21 cellular contexts compared by ENCODE assay signal in genomic region chr16:63130942-63131341, GRCh38.
DNase-seq lines count a peak whose midpoint lies in the region; ATAC-seq, FAIRE-seq and TF ChIP-seq lines count a peak whose summit lies in the region.
"Had no signal": no experiment of that assay in that cellular context is flagged by ENCODE, and none has a peak within 500 bp of the region (broad histone marks: within the 10 kb centered on the region; RNA-seq: fewer than 3 reads in every experiment).

No MANE protein-coding gene starts in this region.

- H3K36me3 Mint-ChIP-seq in activated CD8-positive, alpha-beta T cell treated with anti-CD3 and anti-CD28 coated beads, Interleukin-2, amount 10 ng/mL, durations not matched to agents 7 days and 5 days (ENCODE audit: low read depth): no peaks in the 10 kb centered on the region
- H3K36me3 Mint-ChIP-seq: CD8-positive, alpha-beta T cell had no signal

- WGBS in K562 (ENCODE audit: insufficient coverage, low coverage, missing lambda C conversion rate): 3% methylated on average over 4 of the region's 4 CpGs
- WGBS in neuronal stem cell (ENCODE audit: extremely low coverage in 2 of 2, insufficient read length in 2 of 2, insufficient replicate concordance in 1 of 2), 2 donors: no CpG with 5 or more reads among the region's 4 CpGs

- no peak overlapping the region for H2BK12ac ChIP-seq in neuronal stem cell (ENCODE audit: low read length)

- H2BK120ac ChIP-seq in neuronal stem cell (ENCODE audit: low read depth, low read length): no peak overlapping the region

- no peak overlapping the region for H2AFZ ChIP-seq in K562 (ENCODE audit: low read depth, low read length)
- peak overlapping the region; percentile 11 for H2AFZ ChIP-seq in neuronal stem cell (ENCODE audit: low read length)

- H3K27ac ChIP-seq in K562 (ENCODE audit: extremely low read depth, low read depth, low read length) (no peak overlapping the region), neuronal stem cell (replicated peaks; ENCODE audit: low read length) (no peak overlapping the region)
- H3K27ac ChIP-seq: 22Rv1; A549; BLaER1 treated with 17β-estradiol and CSF1 and Interleukin-3, amounts not matched to agents 10 nM and 100 nM; C4-2B had no signal

- DNase-seq in OCI-M1 (lab: John Stamatoyannopoulos, UW) (peak; percentile 10), K562 (ENCODE audit: extremely low read depth in 1 of 4, low spot score in 3 of 4) (peak in 1 of 4 experiments; percentile 24), neuronal stem cell (ENCODE audit: low spot score) (no peak), NCI-H1694 (lab: John Stamatoyannopoulos, UW) (no peak)
- DNase-seq in activated CD8-positive, alpha-beta T cell treated with anti-CD3 and anti-CD28 coated beads, Interleukin-2, amount 10 ng/mL, durations not matched to agents 7 days and 5 days: no peak
- DNase-seq: AML-193; Caco-2; Calu3; CD4-positive, alpha-beta T cell; CD8-positive, alpha-beta T cell; DMS79 treated with DMSO at 0.1 percent for 48 hours; GF-D8 had no signal

- H3K27me3 ChIP-seq in K562 (ENCODE audit: control insufficient read depth in 2 of 2, insufficient read depth in 2 of 2, low read length in 2 of 2) (no peaks in the 10 kb centered on the region), neuronal stem cell (ENCODE audit: control insufficient read depth in 3 of 3, insufficient read depth in 3 of 3, low read depth in 1 of 3, low read length in 3 of 3) (no peaks in the 10 kb centered on the region)
- H3K27me3 ChIP-seq: BLaER1 treated with 17β-estradiol and CSF1 and Interleukin-3, amounts not matched to agents 10 nM and 100 nM had no signal

- H4K91ac ChIP-seq in neuronal stem cell (ENCODE audit: low read depth, low read length, poor library complexity): no peak overlapping the region

- H3K4me1 ChIP-seq in K562 (replicated peaks in 1 of 2; ENCODE audit: control insufficient read depth in 2 of 2, insufficient read depth in 2 of 2, low read length in 2 of 2): no peaks in the 10 kb centered on the region; a peak in 1 of 5 replicates
- no peaks in the 10 kb centered on the region for H3K4me1 ChIP-seq in neuronal stem cell (ENCODE audit: control insufficient read depth in 2 of 2, insufficient read depth in 1 of 2, low read depth in 1 of 2, low read length in 2 of 2)
- H3K4me1 ChIP-seq: A549; BLaER1 treated with 17β-estradiol and CSF1 and Interleukin-3, amounts not matched to agents 10 nM and 100 nM; Caco-2 had no signal

- H3K9me1 ChIP-seq in K562 (ENCODE audit: control insufficient read depth, insufficient read depth, low read length): no peaks in the 10 kb centered on the region

- H3K79me1 ChIP-seq in neuronal stem cell (ENCODE audit: low read depth, low read length): no peaks in the 10 kb centered on the region

- peaks cover 21% of the 10 kb centered on the region for H3K9me3 Mint-ChIP-seq in activated CD8-positive, alpha-beta T cell treated with anti-CD3 and anti-CD28 coated beads, Interleukin-2, amount 10 ng/mL, durations not matched to agents 7 days and 5 days (ENCODE audit: insufficient read depth)

- TF ChIP-seq CTCF in K562 (IDR thresholded peaks at IDR 0.05 in 2 of 3, conservative IDR thresholded peaks at IDR 0.05 in 1 of 3; ENCODE audit: insufficient read depth in 2 of 3, low read depth in 1 of 3, low read length in 3 of 3): no peak

- no peak for TF ChIP-seq RAD21 in K562 (CRISPR knock-in tag; conservative IDR thresholded peaks at IDR 0.05 in 1 of 2, IDR thresholded peaks at IDR 0.05 in 1 of 2)

- intact Hi-C loops in K562 (cut with micrococcal nuclease): no loop called here

- no peaks in the 10 kb centered on the region for H3K4me1 Mint-ChIP-seq in activated CD8-positive, alpha-beta T cell treated with anti-CD3 and anti-CD28 coated beads, Interleukin-2, amount 10 ng/mL, durations not matched to agents 7 days and 5 days (ENCODE audit: low read depth)
- H3K4me1 Mint-ChIP-seq: B cell had no signal

- no peak overlapping the region for H2AK5ac ChIP-seq in neuronal stem cell (ENCODE audit: low read depth, low read length)

- H3K4me3 ChIP-seq in K562: no peak overlapping the region
- no peak overlapping the region for H3K4me3 ChIP-seq in neuronal stem cell (ENCODE audit: low read length in 2 of 2)
- H3K4me3 ChIP-seq: A549; BLaER1 treated with 17β-estradiol and CSF1 and Interleukin-3, amounts not matched to agents 10 nM and 100 nM had no signal

- no peak overlapping the region for H3K27ac Mint-ChIP-seq in activated CD8-positive, alpha-beta T cell treated with anti-CD3 and anti-CD28 coated beads, Interleukin-2, amount 10 ng/mL, durations not matched to agents 7 days and 5 days
- H3K27ac Mint-ChIP-seq: B cell; CD4-positive, alpha-beta T cell; CD8-positive, alpha-beta T cell had no signal

- in situ Hi-C loops in K562 (cut with MboI): no loop called here

- BruUV-seq in K562 (replicated peaks; lab: Mats Ljungman, UMichigan): no TSS peak

- H2BK15ac ChIP-seq in neuronal stem cell (ENCODE audit: low read length): no peak overlapping the region

- H3K4me2 ChIP-seq in K562 (ENCODE audit: insufficient read depth, low read length) (no peak overlapping the region), neuronal stem cell (ENCODE audit: insufficient read depth, low read length, poor library complexity, severe bottlenecking) (no peak overlapping the region)
- H3K4me2 ChIP-seq: A549; BLaER1 treated with 17β-estradiol and CSF1 and Interleukin-3, amounts not matched to agents 10 nM and 100 nM had no signal

- H4K20me1 ChIP-seq in K562 (replicated peaks; ENCODE audit: control insufficient read depth, insufficient read depth, low read length): no peaks in the 10 kb centered on the region
- H4K20me1 ChIP-seq: BLaER1 treated with 17β-estradiol and CSF1 and Interleukin-3, amounts not matched to agents 10 nM and 100 nM had no signal

- no peak overlapping the region for H3K18ac ChIP-seq in neuronal stem cell (ENCODE audit: low read length)

- H3K23ac ChIP-seq in neuronal stem cell (ENCODE audit: low read depth, low read length, poor library complexity): no peak overlapping the region

- POLR2A ChIA-PET in K562 (lab: Yijun Ruan, JAX): interaction anchor here (0.6 kb wide), 1 partner anchor 81 kb away, joined by 3 read pairs; no protein-coding TSS in a partner anchor
- POLR2A ChIA-PET in activated CD8-positive, alpha-beta T cell treated with anti-CD3 and anti-CD28 coated beads, Interleukin-2, amount 10 ng/mL, durations not matched to agents 7 days and 5 days (lab: Charles Lee): no interaction called here

- no peaks in the 10 kb centered on the region for H3K9me3 ChIP-seq in K562 (replicated peaks; ENCODE audit: control insufficient read depth, insufficient read depth, low read depth, low read length)
- H3K9me3 ChIP-seq in neuronal stem cell (replicated peaks in 1 of 2; ENCODE audit: control insufficient read depth in 2 of 2, insufficient read depth in 1 of 2, low read depth in 1 of 2, low read length in 2 of 2): no peaks in the 10 kb centered on the region

- ATAC-seq in K562: peak; percentile 57
- ATAC-seq in activated CD8-positive, alpha-beta T cell treated with anti-CD3 and anti-CD28 coated beads, Interleukin-2, amount 10 ng/mL, durations not matched to agents 7 days and 5 days: no peak
- ATAC-seq: A549; CD8-positive, alpha-beta T cell had no signal

- TF ChIP-seq EP300 in K562 (IDR thresholded peaks at IDR 0.05; ENCODE audit: low read length): no peak

- no peaks in the 10 kb centered on the region for H3K79me2 ChIP-seq in K562 (ENCODE audit: control insufficient read depth, insufficient read depth, low read length)

- no peak overlapping the region for H4K8ac ChIP-seq in neuronal stem cell (ENCODE audit: low read depth, low read length)

- no peaks in the 10 kb centered on the region for H3K27me3 Mint-ChIP-seq in activated CD8-positive, alpha-beta T cell treated with anti-CD3 and anti-CD28 coated beads, Interleukin-2, amount 10 ng/mL, durations not matched to agents 7 days and 5 days (ENCODE audit: low read depth)
- H3K27me3 Mint-ChIP-seq: B cell; CD4-positive, alpha-beta T cell had no signal

- CTCF ChIA-PET in K562 (lab: Yijun Ruan, JAX; ENCODE audit: low intra/inter-chr PET ratio): no interaction called here
- CTCF ChIA-PET in activated CD8-positive, alpha-beta T cell treated with anti-CD3 and anti-CD28 coated beads, Interleukin-2, amount 10 ng/mL, durations not matched to agents 7 days and 5 days (lab: Charles Lee): no interaction called here

- H3K4me3 Mint-ChIP-seq in activated CD8-positive, alpha-beta T cell treated with anti-CD3 and anti-CD28 coated beads, Interleukin-2, amount 10 ng/mL, durations not matched to agents 7 days and 5 days: no peak overlapping the region
- H3K4me3 Mint-ChIP-seq: B cell; CD4-positive, alpha-beta T cell; CD8-positive, alpha-beta T cell had no signal

- H2BK5ac ChIP-seq in neuronal stem cell (ENCODE audit: low read length): no peak overlapping the region

- FAIRE-seq in K562 (lab: Jason Lieb, UNC): peak; percentile 51
- FAIRE-seq: A549, D721Med, G401.6, GM12891, GM19239 had no signal

- no peak for TF ChIP-seq POLR2A in K562 (conservative IDR thresholded peaks at IDR 0.05)

- no peak overlapping the region for H3K14ac ChIP-seq in neuronal stem cell (ENCODE audit: low read length)

- H3K4ac ChIP-seq in neuronal stem cell (ENCODE audit: low read length): no peak overlapping the region

- H3K36me3 ChIP-seq in K562 (ENCODE audit: control insufficient read depth, insufficient read depth, low read length) (no peaks in the 10 kb centered on the region), neuronal stem cell (replicated peaks in 1 of 2; ENCODE audit: control insufficient read depth in 2 of 2, insufficient read depth in 2 of 2, low read length in 2 of 2) (no peaks in the 10 kb centered on the region)

- H3K9ac ChIP-seq in K562 (ENCODE audit: insufficient read depth in 1 of 2, low read depth in 2 of 2, low read length in 2 of 2) (no peak overlapping the region), neuronal stem cell (ENCODE audit: low read depth, low read length, poor library complexity) (no peak overlapping the region)
- H3K9ac ChIP-seq: BLaER1 treated with 17β-estradiol and CSF1 and Interleukin-3, amounts not matched to agents 10 nM and 100 nM had no signal

TF ChIP-seq in K562, 482 proteins besides CTCF, POLR2A, EP300 and RAD21 (continues in another document):
- no peak for TF ChIP-seq MED1 (CRISPR knock-in tag; IDR thresholded peaks at IDR 0.05; ENCODE audit: borderline replicate concordance)
- no peak for TF ChIP-seq PRPF4 (IDR thresholded peaks at IDR 0.05; ENCODE audit: insufficient read depth, low read depth, low read length, poor library complexity, severe bottlenecking)
- no peak for TF ChIP-seq RBM17 (IDR thresholded peaks at IDR 0.05; ENCODE audit: borderline replicate concordance, low read depth, low read length)
- peak; percentile 56 for TF ChIP-seq CBFA2T3 (IDR thresholded peaks at IDR 0.05)
- TF ChIP-seq ZNF780A (CRISPR knock-in tag; IDR thresholded peaks at IDR 0.05): no peak
